Comparison of ENCODE assay signal across 8 cellular contexts in the genomic region with DNA sequence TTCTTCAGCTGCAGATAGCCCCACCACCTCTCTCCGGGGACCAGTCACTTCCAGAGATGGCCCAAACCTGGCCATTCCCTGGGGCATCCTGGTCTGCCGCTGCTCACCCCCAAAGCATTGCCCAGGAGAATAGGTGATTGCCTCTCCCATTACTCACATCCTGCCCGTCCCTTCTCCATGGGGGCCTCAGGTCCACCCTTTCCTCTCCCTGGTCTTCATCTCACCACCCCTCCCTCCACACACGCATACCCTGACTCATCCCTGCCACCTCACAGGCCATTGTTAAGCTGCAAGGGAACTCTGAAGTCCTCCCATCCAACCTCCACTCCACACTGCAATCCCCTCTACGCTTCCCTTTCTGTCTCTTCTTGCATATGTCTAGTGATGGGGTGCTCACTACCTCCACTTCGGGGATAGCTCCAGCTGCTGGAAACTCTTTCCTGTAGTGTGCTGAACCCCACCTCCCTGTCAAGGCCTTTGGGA. TPM values are rescaled to one million over a fixed set of nuclear protein-coding genes. Genes with fewer than 3 reads are reported as not detected.
DNase-seq lines count a peak whose midpoint lies in the region; ATAC-seq and TF ChIP-seq lines count a peak whose summit lies in the region.

A gene with protein sequence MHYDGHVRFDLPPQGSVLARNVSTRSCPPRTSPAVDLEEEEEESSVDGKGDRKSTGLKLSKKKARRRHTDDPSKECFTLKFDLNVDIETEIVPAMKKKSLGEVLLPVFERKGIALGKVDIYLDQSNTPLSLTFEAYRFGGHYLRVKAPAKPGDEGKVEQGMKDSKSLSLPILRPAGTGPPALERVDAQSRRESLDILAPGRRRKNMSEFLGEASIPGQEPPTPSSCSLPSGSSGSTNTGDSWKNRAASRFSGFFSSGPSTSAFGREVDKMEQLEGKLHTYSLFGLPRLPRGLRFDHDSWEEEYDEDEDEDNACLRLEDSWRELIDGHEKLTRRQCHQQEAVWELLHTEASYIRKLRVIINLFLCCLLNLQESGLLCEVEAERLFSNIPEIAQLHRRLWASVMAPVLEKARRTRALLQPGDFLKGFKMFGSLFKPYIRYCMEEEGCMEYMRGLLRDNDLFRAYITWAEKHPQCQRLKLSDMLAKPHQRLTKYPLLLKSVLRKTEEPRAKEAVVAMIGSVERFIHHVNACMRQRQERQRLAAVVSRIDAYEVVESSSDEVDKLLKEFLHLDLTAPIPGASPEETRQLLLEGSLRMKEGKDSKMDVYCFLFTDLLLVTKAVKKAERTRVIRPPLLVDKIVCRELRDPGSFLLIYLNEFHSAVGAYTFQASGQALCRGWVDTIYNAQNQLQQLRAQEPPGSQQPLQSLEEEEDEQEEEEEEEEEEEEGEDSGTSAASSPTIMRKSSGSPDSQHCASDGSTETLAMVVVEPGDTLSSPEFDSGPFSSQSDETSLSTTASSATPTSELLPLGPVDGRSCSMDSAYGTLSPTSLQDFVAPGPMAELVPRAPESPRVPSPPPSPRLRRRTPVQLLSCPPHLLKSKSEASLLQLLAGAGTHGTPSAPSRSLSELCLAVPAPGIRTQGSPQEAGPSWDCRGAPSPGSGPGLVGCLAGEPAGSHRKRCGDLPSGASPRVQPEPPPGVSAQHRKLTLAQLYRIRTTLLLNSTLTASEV (minus strand): TSS at position 188 of the 483 bp plus-strand sequence. CDS start 14,096 bp downstream, outside the sequence.

- H3K27me3 ChIP-seq in adrenal gland = no peaks in the 10 kb centered on the region
- no peaks in the 10 kb centered on the region; the same call in 1 of the 2 replicates for H3K27me3 ChIP-seq in iPS DF 6.9 (ENCODE audit: control insufficient read depth, insufficient read depth, low read length)

- TF ChIP-seq POLR2A in adrenal gland (IDR thresholded peaks at IDR 0.05) = no peak

- H3K9me3 ChIP-seq in adrenal gland (replicated peaks in 1 of 3) (no peaks in the 10 kb centered on the region), iPS DF 6.9 (ENCODE audit: control insufficient read depth, insufficient read depth, low read length) (no peaks in the 10 kb centered on the region)

- peak; percentile 15 for DNase-seq in stimulated activated CD4-positive, alpha-beta T cell treated with anti-CD3 and anti-CD28 coated beads, Interleukin-4, amount 100 ng/mL, for 24 hours
- no peak for DNase-seq in stimulated activated CD4-positive, alpha-beta T cell treated with anti-CD3 and anti-CD28 coated beads, Interleukin-2, amount 100 ng/mL, for 48 hours
- peak in 2 of 7 donors; percentile 36 to 67 for DNase-seq in adrenal gland
- no peak for DNase-seq in iPS DF 6.9 (ENCODE audit: low read depth, low spot score)
- DNase-seq in SIG-M5 treated with dmso at 0.1 percent for 504 hours (lab: John Stamatoyannopoulos, UW; ENCODE audit: unreplicated experiment) = no peak

- H3K27ac ChIP-seq in adrenal gland = peak within 1 kb of the TSS in 4 of 5 donors; percentile 56 to 81 (median 76)
- no peak within 1 kb of the TSS for H3K27ac ChIP-seq in iPS DF 6.9 (ENCODE audit: low read length)
- H3K27ac ChIP-seq in skin epidermis = peak within 1 kb of the TSS; percentile 54 to 98 (median 88)

- 45 to 57% (median 48%) methylated on average over 5 to 6 of the region's 6 CpGs for WGBS in adrenal gland, 4 donors
- WGBS in iPS DF 6.9 (ENCODE audit: insufficient coverage, insufficient read length) = no CpG with 5 or more reads among the region's 6 CpGs

- peaks cover 22 to 47% of the 10 kb centered on the region in 2 donors for H3K4me1 ChIP-seq in adrenal gland (replicated peaks in 1 of 2)
- H3K4me1 ChIP-seq in iPS DF 6.9 (ENCODE audit: control insufficient read depth, insufficient read depth, low read length) = peaks cover 10% of the 10 kb centered on the region

- H3K4me3 ChIP-seq in adrenal gland (peak within 1 kb of the TSS; percentile 10 to 86 (median 67)), iPS DF 6.9 (ENCODE audit: low read length) (peak within 1 kb of the TSS; percentile 63; the same call in 1 of the 2 replicates), skin epidermis (peak within 1 kb of the TSS; percentile 40 to 62 (median 50))

- TF ChIP-seq CTCF in adrenal gland (IDR thresholded peaks at IDR 0.05) = no peak

- no peaks in the 10 kb centered on the region for H3K36me3 ChIP-seq in adrenal gland (replicated peaks in 1 of 2)
- H3K36me3 ChIP-seq in iPS DF 6.9 (ENCODE audit: control insufficient read depth, insufficient read depth, low read length) = no peaks in the 10 kb centered on the region; the same call in 1 of the 2 replicates

- intact Hi-C loops in adrenal gland (cut with DNase I) = no loop called here

- no peak for ATAC-seq in GM21360 (IDR thresholded peaks at IDR 0.05; ENCODE audit: unreplicated experiment)
- ATAC-seq in GM18502 (IDR thresholded peaks at IDR 0.05; ENCODE audit: poor library complexity, unreplicated experiment) = no peak

RNA-seq across cellular contexts. Expression of the gene that starts here (rescaled TPM):
- 10 to 100 TPM; 14.0 to 29.2 (median 18.4) TPM for total RNA-seq in adrenal gland
- polyA plus RNA-seq in adrenal gland = 10 to 100 TPM in 2 of 3 donors, 1 to 10 TPM in 1; 2.0 to 96.3 (median 23.0) TPM
